1 cellular context compared by ENCODE assay signal in genomic region chr6:30610065-30610464, GRCh38.
TF ChIP-seq lines count a peak whose summit lies in the region.

No MANE protein-coding gene starts in this region.

TF ChIP-seq in GM12878, 131 proteins besides CTCF, POLR2A, EP300 and RAD21:
- TF ChIP-seq, protein P1, sequence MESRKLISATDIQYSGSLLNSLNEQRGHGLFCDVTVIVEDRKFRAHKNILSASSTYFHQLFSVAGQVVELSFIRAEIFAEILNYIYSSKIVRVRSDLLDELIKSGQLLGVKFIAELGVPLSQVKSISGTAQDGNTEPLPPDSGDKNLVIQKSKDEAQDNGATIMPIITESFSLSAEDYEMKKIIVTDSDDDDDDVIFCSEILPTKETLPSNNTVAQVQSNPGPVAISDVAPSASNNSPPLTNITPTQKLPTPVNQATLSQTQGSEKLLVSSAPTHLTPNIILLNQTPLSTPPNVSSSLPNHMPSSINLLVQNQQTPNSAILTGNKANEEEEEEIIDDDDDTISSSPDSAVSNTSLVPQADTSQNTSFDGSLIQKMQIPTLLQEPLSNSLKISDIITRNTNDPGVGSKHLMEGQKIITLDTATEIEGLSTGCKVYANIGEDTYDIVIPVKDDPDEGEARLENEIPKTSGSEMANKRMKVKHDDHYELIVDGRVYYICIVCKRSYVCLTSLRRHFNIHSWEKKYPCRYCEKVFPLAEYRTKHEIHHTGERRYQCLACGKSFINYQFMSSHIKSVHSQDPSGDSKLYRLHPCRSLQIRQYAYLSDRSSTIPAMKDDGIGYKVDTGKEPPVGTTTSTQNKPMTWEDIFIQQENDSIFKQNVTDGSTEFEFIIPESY (IDR thresholded peaks at IDR 0.05) = no peak
- TF ChIP-seq POLR2AphosphoS2 (IDR thresholded peaks at IDR 0.05; ENCODE audit: low read depth, low read length) (peak; percentile 18; the same call in 1 of the 2 replicates), PAX5 (IDR thresholded peaks at IDR 0.05; ENCODE audit: borderline replicate concordance, low read depth, low read length) (no peak)
